In genomic region chr7:143362126-143362961, GRCh38 we compare ENCODE assay signal across 8 cellular contexts. TPM values are rescaled to one million over a fixed set of nuclear protein-coding genes. Genes with fewer than 3 reads are reported as not detected.
DNase-seq lines count a peak whose midpoint lies in the region; ATAC-seq and TF ChIP-seq lines count a peak whose summit lies in the region.

TSS of gene FAM131B (minus strand) at chr7:143362713. CDS start at chr7:143362603, 110 bp downstream.

- ATAC-seq in DND-41 (ENCODE audit: insufficient read depth, low read depth): peak; percentile 80
- peak; percentile 60 for ATAC-seq in HG02759 (IDR thresholded peaks at IDR 0.05; ENCODE audit: unreplicated experiment)
- ATAC-seq in activated CD8-positive, alpha-beta T cell treated with anti-CD3 and anti-CD28 coated beads for 36 hours: peak; percentile 71
- ATAC-seq in GM19467 (IDR thresholded peaks at IDR 0.05; ENCODE audit: unreplicated experiment): no peak

- no peaks in the 10 kb centered on the region for H3K9me3 Mint-ChIP-seq in activated CD8-positive, alpha-beta T cell treated with anti-CD3 and anti-CD28 coated beads for 36 hours
- no peaks in the 10 kb centered on the region for H3K9me3 Mint-ChIP-seq in nephron progenitor cell

- no peaks in the 10 kb centered on the region for H3K36me3 ChIP-seq in DND-41 (ENCODE audit: insufficient read depth, low read length)
- H3K36me3 ChIP-seq in fibroblast of lung (ENCODE audit: control insufficient read depth, insufficient read depth, low read length): no peaks in the 10 kb centered on the region

- no peak within 1 kb of the TSS for H3K27ac Mint-ChIP-seq in activated CD8-positive, alpha-beta T cell treated with anti-CD3 and anti-CD28 coated beads for 36 hours
- H3K27ac Mint-ChIP-seq in nephron progenitor cell: no peak within 1 kb of the TSS

- H3K27ac ChIP-seq in DND-41 (ENCODE audit: low read length) (no peak within 1 kb of the TSS), fibroblast of lung (ENCODE audit: insufficient read depth, low read length) (no peak within 1 kb of the TSS)

- peak within 1 kb of the TSS; percentile 24 to 62; a peak in 3 of 4 replicates for H3K4me3 ChIP-seq in DND-41 (ENCODE audit: low read depth in 1 of 2, low read length in 2 of 2)
- peak within 1 kb of the TSS; percentile 49 to 66 (median 62) for H3K4me3 ChIP-seq in fibroblast of lung (replicated peaks in 1 of 4; ENCODE audit: control extremely low read depth in 1 of 4, insufficient read depth in 1 of 4, low read depth in 3 of 4, low read length in 4 of 4)

- no peaks in the 10 kb centered on the region for H3K79me2 ChIP-seq in DND-41 (ENCODE audit: insufficient read depth, low read length)
- no peaks in the 10 kb centered on the region for H3K79me2 ChIP-seq in fibroblast of lung (ENCODE audit: control insufficient read depth, insufficient read depth, low read length)

- no peaks in the 10 kb centered on the region for H3K4me1 Mint-ChIP-seq in activated CD8-positive, alpha-beta T cell treated with anti-CD3 and anti-CD28 coated beads for 36 hours (ENCODE audit: low read depth)
- peaks cover 10% of the 10 kb centered on the region for H3K4me1 Mint-ChIP-seq in nephron progenitor cell

- H3K27me3 ChIP-seq in DND-41 (ENCODE audit: insufficient read depth, low read length, poor library complexity): peaks cover 61% of the 10 kb centered on the region
- H3K27me3 ChIP-seq in fibroblast of lung (ENCODE audit: control insufficient read depth, insufficient read depth, low read length): peaks cover 35% of the 10 kb centered on the region

- H3K27me3 Mint-ChIP-seq in activated CD8-positive, alpha-beta T cell treated with anti-CD3 and anti-CD28 coated beads for 36 hours: peaks cover 20% of the 10 kb centered on the region
- peaks cover 91% of the 10 kb centered on the region for H3K27me3 Mint-ChIP-seq in nephron progenitor cell (ENCODE audit: low read depth, poor library complexity)

- H3K4me2 ChIP-seq in DND-41 (ENCODE audit: insufficient read depth, low read length): peak within 1 kb of the TSS; percentile 97
- H3K4me2 ChIP-seq in fibroblast of lung (ENCODE audit: extremely low read depth, insufficient read depth, low read length): peak within 1 kb of the TSS; percentile 88

- TF ChIP-seq CTCF in DND-41 (IDR thresholded peaks at IDR 0.05; ENCODE audit: borderline replicate concordance, extremely low read depth, low read length, poor library complexity, severe bottlenecking) (no peak), fibroblast of lung (conservative IDR thresholded peaks at IDR 0.05 in 1 of 2, IDR thresholded peaks at IDR 0.05 in 1 of 2; ENCODE audit: low read depth in 1 of 2, low read length in 2 of 2) (no peak), nephron progenitor cell (IDR thresholded peaks at IDR 0.05) (no peak)
- no peak for TF ChIP-seq CTCF in activated CD8-positive, alpha-beta T cell treated with anti-CD3 and anti-CD28 coated beads for 36 hours (IDR thresholded peaks at IDR 0.05)

- peak within 1 kb of the TSS; percentile 48 for H3K9ac ChIP-seq in DND-41 (ENCODE audit: low read depth, low read length)
- peak within 1 kb of the TSS; percentile 23 for H3K9ac ChIP-seq in fibroblast of lung (ENCODE audit: insufficient read depth, low read length)

- POLR2A ChIA-PET in activated CD8-positive, alpha-beta T cell treated with anti-CD3 and anti-CD28 coated beads for 36 hours (lab: Charles Lee): interaction anchor here (1.1 kb wide), 1 partner anchor 73 kb away, joined by 3 read pairs; no protein-coding TSS in a partner anchor

- H3K4me1 ChIP-seq in DND-41 (ENCODE audit: insufficient read depth, low read length) (peaks cover 12% of the 10 kb centered on the region), fibroblast of lung (ENCODE audit: control insufficient read depth, extremely low read depth, insufficient read depth, low read length) (no peaks in the 10 kb centered on the region)

- no peaks in the 10 kb centered on the region for H3K9me3 ChIP-seq in DND-41 (ENCODE audit: insufficient read depth, low read length, severe bottlenecking)
- no peaks in the 10 kb centered on the region for H3K9me3 ChIP-seq in fibroblast of lung (ENCODE audit: control insufficient read depth, insufficient read depth, low read depth, low read length)

- H3K36me3 Mint-ChIP-seq in activated CD8-positive, alpha-beta T cell treated with anti-CD3 and anti-CD28 coated beads for 36 hours (ENCODE audit: low read depth): no peaks in the 10 kb centered on the region
- H3K36me3 Mint-ChIP-seq in nephron progenitor cell (ENCODE audit: low read depth): no peaks in the 10 kb centered on the region

- intact Hi-C loops in activated CD8-positive, alpha-beta T cell treated with anti-CD3 and anti-CD28 coated beads for 36 hours (cut with micrococcal nuclease): no loop called here

- peak within 1 kb of the TSS; percentile 82 for H3K4me3 Mint-ChIP-seq in activated CD8-positive, alpha-beta T cell treated with anti-CD3 and anti-CD28 coated beads for 36 hours
- peak within 1 kb of the TSS; percentile 84 for H3K4me3 Mint-ChIP-seq in nephron progenitor cell

- CTCF ChIA-PET in activated CD8-positive, alpha-beta T cell treated with anti-CD3 and anti-CD28 coated beads for 36 hours (lab: Charles Lee): interaction anchor here (0.9 to 1.0 kb wide), 3 partner anchors 10 to 121 kb away, joined by 3 to 4 read pairs (median 3); no protein-coding TSS in a partner anchor

- H2AFZ ChIP-seq in DND-41 (ENCODE audit: low read depth, low read length): peak within 1 kb of the TSS; percentile 68
- peak within 1 kb of the TSS; percentile 59 for H2AFZ ChIP-seq in fibroblast of lung (ENCODE audit: low read length)

- H4K20me1 ChIP-seq in DND-41 (ENCODE audit: insufficient read depth, low read length) (no peaks in the 10 kb centered on the region), fibroblast of lung (ENCODE audit: control insufficient read depth, extremely low read depth, insufficient read depth, low read length) (no peaks in the 10 kb centered on the region)

- DNase-seq in DND-41 (peak; percentile 37), fibroblast of lung (ENCODE audit: low read depth in 2 of 2) (no peak), nephron progenitor cell (peak; percentile 57), NCI-H1092 treated with DMSO at 0.1 percent for 48 hours (lab: John Stamatoyannopoulos, UW) (no peak), UCSD-AML1 (lab: John Stamatoyannopoulos, UW; ENCODE audit: unreplicated experiment) (no peak)
- DNase-seq in activated CD8-positive, alpha-beta T cell treated with anti-CD3 and anti-CD28 coated beads for 36 hours: peak; percentile 40

RNA-seq across cellular contexts. Expression of gene FAM131B, which starts in this region (rescaled TPM):
- 1 to 10 TPM; 2.7 to 2.9 TPM for total RNA-seq in activated CD8-positive, alpha-beta T cell treated with anti-CD3 and anti-CD28 coated beads for 36 hours
- 3.8 and 4.4 TPM in 2 replicates for total RNA-seq in fibroblast of lung
- 2.0 and 4.8 TPM in 2 replicates for polyA plus RNA-seq in fibroblast of lung
- polyA plus RNA-seq in fibroblast of lung (2012): 1.9 and 4.0 TPM in 2 replicates
- 8.6 and 36.6 TPM in 2 replicates for polyA minus RNA-seq in fibroblast of lung (ENCODE audit: low replicate concordance)

Comparison
In these comparisons a context has a peak if more than half of its experiments do, and no peak if none do; other contexts are left out.
1. DNase-seq: peak in DND-41 (single experiment), activated CD8-positive, alpha-beta T cell treated with anti-CD3 and anti-CD28 coated beads for 36 hours (single experiment) and nephron progenitor cell (single experiment); none in fibroblast of lung (0 of 2), NCI-H1092 treated with DMSO at 0.1 percent for 48 hours (single experiment) and UCSD-AML1 (single experiment).